ENCODE assay signal across 11 cellular contexts in the genomic region with DNA sequence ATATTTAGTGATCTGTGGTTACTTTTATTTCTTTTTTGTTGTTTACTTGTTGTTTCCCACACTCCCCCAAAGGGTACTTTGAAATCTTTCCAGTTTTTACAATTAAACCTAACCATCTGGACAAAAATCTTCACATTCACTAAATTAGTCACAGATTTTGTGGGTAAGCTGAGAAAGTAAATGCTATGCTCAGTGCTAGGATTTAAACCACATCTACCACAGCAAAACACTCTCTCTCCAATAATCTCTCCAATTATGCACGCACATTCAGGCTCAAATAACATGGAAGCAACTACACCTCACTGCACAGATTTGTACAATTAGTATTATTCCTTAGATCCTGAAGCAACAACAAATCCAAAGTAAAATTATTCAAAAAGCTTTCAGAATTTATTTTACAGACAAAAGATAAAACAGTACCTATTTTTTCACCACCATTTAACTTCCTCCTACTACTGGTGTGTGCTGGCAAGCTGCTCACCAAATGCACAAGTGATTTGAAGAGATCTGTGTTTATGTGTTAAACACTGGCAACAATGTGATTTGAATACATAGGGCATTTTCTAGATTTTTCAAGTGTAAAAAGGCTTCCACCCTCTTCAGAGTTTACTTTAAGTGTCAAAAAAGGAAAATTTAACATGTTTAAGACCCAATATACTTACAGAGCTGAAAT. TPM values are rescaled to one million over a fixed set of nuclear protein-coding genes. Genes with fewer than 3 reads are reported as not detected.
DNase-seq lines count a peak whose midpoint lies in the region; ATAC-seq and TF ChIP-seq lines count a peak whose summit lies in the region.
"Had no signal": no experiment of that assay in that cellular context is flagged by ENCODE, and none has a peak within 500 bp of the region (broad histone marks: within the 10 kb centered on the region; RNA-seq: fewer than 3 reads in every experiment).

No MANE protein-coding gene starts in this region.

- H4K20me1 ChIP-seq in DND-41 (ENCODE audit: insufficient read depth, low read length): no peaks in the 10 kb centered on the region

- intact Hi-C loops in activated naive CD4-positive, alpha-beta T cell treated with anti-CD3 and anti-CD28 coated beads for 36 hours (cut with micrococcal nuclease): no loop called here

- H3K9ac ChIP-seq in DND-41 (ENCODE audit: low read depth, low read length): no peak overlapping the region
- H3K9ac ChIP-seq in endocrine pancreas (ENCODE audit: control insufficient read depth, insufficient read depth, low read length): no peak overlapping the region

- no peak for TF ChIP-seq CTCF in DND-41 (IDR thresholded peaks at IDR 0.05; ENCODE audit: borderline replicate concordance, extremely low read depth, low read length, poor library complexity, severe bottlenecking)

- H3K27ac Mint-ChIP-seq in activated naive CD4-positive, alpha-beta T cell treated with anti-CD3 and anti-CD28 coated beads for 36 hours: no peak overlapping the region

- H3K27ac ChIP-seq in DND-41 (ENCODE audit: low read length): no peak overlapping the region
- H3K27ac ChIP-seq: brain microvascular endothelial cell had no signal

- H3K9me3 ChIP-seq in DND-41 (ENCODE audit: insufficient read depth, low read length, severe bottlenecking): no peaks in the 10 kb centered on the region
- no peaks in the 10 kb centered on the region for H3K9me3 ChIP-seq in endocrine pancreas (ENCODE audit: control insufficient read depth, low read length)

- H3K27me3 ChIP-seq in DND-41 (ENCODE audit: insufficient read depth, low read length, poor library complexity): no peaks in the 10 kb centered on the region
- H3K27me3 ChIP-seq in endocrine pancreas (ENCODE audit: control insufficient read depth, insufficient read depth, low read length): no peaks in the 10 kb centered on the region
- H3K27me3 ChIP-seq: brain microvascular endothelial cell had no signal

- DNase-seq in DND-41: no peak
- no peak for DNase-seq in NCI-H2107 treated with DMSO at 0.1 percent for 48 hours (lab: John Stamatoyannopoulos, UW; ENCODE audit: unreplicated experiment)
- no peak for DNase-seq in activated naive CD4-positive, alpha-beta T cell treated with anti-CD3 and anti-CD28 coated beads for 36 hours
- DNase-seq in A172 (ENCODE audit: low spot score): no peak
- no peak for DNase-seq in dedifferentiated amniotic fluid mesenchymal stem cell (ENCODE audit: extremely low spot score)
- DNase-seq: AML-193, brain microvascular endothelial cell, NCI-H226 had no signal

- H3K9me3 Mint-ChIP-seq in activated naive CD4-positive, alpha-beta T cell treated with anti-CD3 and anti-CD28 coated beads for 36 hours: no peaks in the 10 kb centered on the region

- no peak overlapping the region for H3K4me3 Mint-ChIP-seq in activated naive CD4-positive, alpha-beta T cell treated with anti-CD3 and anti-CD28 coated beads for 36 hours

- no peaks in the 10 kb centered on the region for H3K36me3 Mint-ChIP-seq in activated naive CD4-positive, alpha-beta T cell treated with anti-CD3 and anti-CD28 coated beads for 36 hours (ENCODE audit: low read depth)

- no peaks in the 10 kb centered on the region for H3K4me1 Mint-ChIP-seq in activated naive CD4-positive, alpha-beta T cell treated with anti-CD3 and anti-CD28 coated beads for 36 hours (ENCODE audit: low read depth)

- no peak overlapping the region for H3K4me3 ChIP-seq in DND-41 (ENCODE audit: low read depth in 1 of 2, low read length in 2 of 2)
- peak overlapping the region; percentile 41 for H3K4me3 ChIP-seq in endocrine pancreas (ENCODE audit: control insufficient read depth, insufficient read depth, low read length)

- H3K36me3 ChIP-seq in DND-41 (ENCODE audit: insufficient read depth, low read length) (no peaks in the 10 kb centered on the region), endocrine pancreas (ENCODE audit: control insufficient read depth, insufficient read depth, low read length) (no peaks in the 10 kb centered on the region)
- H3K36me3 ChIP-seq: brain microvascular endothelial cell had no signal

- H3K27me3 Mint-ChIP-seq in activated naive CD4-positive, alpha-beta T cell treated with anti-CD3 and anti-CD28 coated beads for 36 hours (ENCODE audit: low read depth): peaks cover 16% of the 10 kb centered on the region

- H3K4me1 ChIP-seq in DND-41 (ENCODE audit: insufficient read depth, low read length) (peaks cover 4% of the 10 kb centered on the region; the same call in 1 of the 2 replicates), endocrine pancreas (ENCODE audit: control insufficient read depth, insufficient read depth, low read length) (peaks cover 14% of the 10 kb centered on the region)

- no peak overlapping the region for H2AFZ ChIP-seq in DND-41 (ENCODE audit: low read depth, low read length)

- no peak overlapping the region for H3K4me2 ChIP-seq in DND-41 (ENCODE audit: insufficient read depth, low read length)

- CTCF ChIA-PET in activated naive CD4-positive, alpha-beta T cell treated with anti-CD3 and anti-CD28 coated beads for 36 hours (lab: Charles Lee): interaction anchor here (0.5 to 0.6 kb wide), 2 partner anchors 263 to 708 kb away, joined by 3 to 4 read pairs; no protein-coding TSS in a partner anchor

- ATAC-seq in DND-41 (ENCODE audit: insufficient read depth, low read depth) (peak; percentile 62), GM19452 (IDR thresholded peaks at IDR 0.05; ENCODE audit: unreplicated experiment) (peak; percentile 68), HG03432 (IDR thresholded peaks at IDR 0.05; ENCODE audit: unreplicated experiment) (peak; percentile 67)

- H3K79me2 ChIP-seq in DND-41 (ENCODE audit: insufficient read depth, low read length): no peaks in the 10 kb centered on the region

RNA-seq across cellular contexts. Expression of a gene that starts 16.6 kb away (rescaled TPM):
- total RNA-seq in activated naive CD4-positive, alpha-beta T cell treated with anti-CD3 and anti-CD28 coated beads for 36 hours: not detected
- 1.8 and 2.1 TPM in 2 replicates for total RNA-seq in A172 (2014; rRNA removed; shearing (Covaris generic))
